Comparison of ENCODE assay signal across 8 cellular contexts in genomic region chr12:54398995-54399793, GRCh38. TPM values are rescaled to one million over a fixed set of nuclear protein-coding genes. Genes with fewer than 3 reads are reported as not detected.
DNase-seq lines count a peak whose midpoint lies in the region; ATAC-seq, FAIRE-seq and TF ChIP-seq lines count a peak whose summit lies in the region.

No MANE protein-coding gene starts in this region.

- intact Hi-C loops in natural killer cell (cut with micrococcal nuclease), result loop anchor here (1.0 kb wide), 1 partner anchor 40 kb away; no protein-coding TSS in a partner anchor

- TF ChIP-seq POLR2A in erythroblast (IDR thresholded peaks at IDR 0.05; ENCODE audit: low read length), result no peak

- TF ChIP-seq CTCF in AG09309 (IDR thresholded peaks at IDR 0.05; ENCODE audit: control insufficient read depth, insufficient read depth, low read depth, low read length, missing control alignments) (peak; percentile 100), natural killer cell (IDR thresholded peaks at IDR 0.05) (peak; percentile 94)

- ATAC-seq in GM19035 (IDR thresholded peaks at IDR 0.05; ENCODE audit: unreplicated experiment) (peak; percentile 83), natural killer cell (peak; percentile 89 to 99 (median 95))
- ATAC-seq in stimulated activated memory B cell treated with anti-CD40 and anti-IgM and Interleukin-4, amounts not matched to agents 10 μg/mL and 1 μg/mL and 100 μg/mL, for 72 hours, result peak; percentile 83

- H3K4me1 Mint-ChIP-seq in natural killer cell, result peaks cover 12 to 34% of the 10 kb centered on the region in 2 donors
- H3K4me1 Mint-ChIP-seq in stimulated activated memory B cell treated with anti-CD40 and anti-IgM and Interleukin-4, amounts not matched to agents 10 μg/mL and 1 μg/mL and 100 μg/mL, for 72 hours, result peaks cover 2% of the 10 kb centered on the region

- H3K9me3 Mint-ChIP-seq in natural killer cell, result no peaks in the 10 kb centered on the region
- H3K9me3 Mint-ChIP-seq in stimulated activated memory B cell treated with anti-CD40 and anti-IgM and Interleukin-4, amounts not matched to agents 10 μg/mL and 1 μg/mL and 100 μg/mL, for 72 hours, result no peaks in the 10 kb centered on the region

- peak; percentile 64 for FAIRE-seq in HTR-8/SVneo (lab: Jason Lieb, UNC)

- no peak overlapping the region for H3K4me3 Mint-ChIP-seq in natural killer cell
- H3K4me3 Mint-ChIP-seq in stimulated activated memory B cell treated with anti-CD40 and anti-IgM and Interleukin-4, amounts not matched to agents 10 μg/mL and 1 μg/mL and 100 μg/mL, for 72 hours, result no peak overlapping the region

- H3K36me3 Mint-ChIP-seq in natural killer cell, result no peaks in the 10 kb centered on the region
- H3K36me3 Mint-ChIP-seq in stimulated activated memory B cell treated with anti-CD40 and anti-IgM and Interleukin-4, amounts not matched to agents 10 μg/mL and 1 μg/mL and 100 μg/mL, for 72 hours, result no peaks in the 10 kb centered on the region

- DNase-seq in AG09309 (ENCODE audit: low read depth), result peak; percentile 46
- DNase-seq in HTR-8/SVneo (ENCODE audit: insufficient read length, low spot score), result peak; percentile 91
- peak; percentile 56 for DNase-seq in OCI-M2 (lab: John Stamatoyannopoulos, UW; ENCODE audit: unreplicated experiment)
- peak; percentile 96 for DNase-seq in activated CD8-positive, alpha-beta memory T cell treated with anti-CD3 and anti-CD28 coated beads, Interleukin-2, amount 50 U/mL, for 48 hours
- DNase-seq in erythroblast (lab: John Stamatoyannopoulos, UW), result peak; percentile 80 to 91
- peak; percentile 87 for DNase-seq in natural killer cell

- H3K4me3 ChIP-seq in AG09309 (ENCODE audit: control insufficient read depth, low read depth, low read length), result no peak overlapping the region

- H3K27me3 Mint-ChIP-seq in natural killer cell (ENCODE audit: low read depth in 2 of 2), result no peaks in the 10 kb centered on the region
- H3K27me3 Mint-ChIP-seq in stimulated activated memory B cell treated with anti-CD40 and anti-IgM and Interleukin-4, amounts not matched to agents 10 μg/mL and 1 μg/mL and 100 μg/mL, for 72 hours, result no peaks in the 10 kb centered on the region

- H3K27ac Mint-ChIP-seq in natural killer cell, result peak overlapping the region in 1 of 2 donors; percentile 13
- no peak overlapping the region for H3K27ac Mint-ChIP-seq in stimulated activated memory B cell treated with anti-CD40 and anti-IgM and Interleukin-4, amounts not matched to agents 10 μg/mL and 1 μg/mL and 100 μg/mL, for 72 hours

RNA-seq across cellular contexts. Expression of gene ZNF385A, which starts 14.7 kb away (rescaled TPM):
- 1 to 10 TPM; 5.4 to 9.8 (median 8.9) TPM for total RNA-seq in natural killer cell

RNA-seq across cellular contexts. Expression of gene ITGA5, which starts 19.9 kb away (rescaled TPM):
- total RNA-seq in natural killer cell, result 100 to 1,000 TPM; 177 to 232 (median 207) TPM

RNA-seq across cellular contexts. Expression of gene GPR84, which starts 34.9 kb away (rescaled TPM):
- 1 to 10 TPM in 1 of 3 donors, under 1 TPM in 2; 0.45 to 4.9 (median 0.59) TPM for total RNA-seq in natural killer cell

Comparison
In these comparisons a context has a peak if more than half of its experiments do, and no peak if none do; other contexts are left out.
1. DNase-seq: peak in every context shown above with its lines; median percentile 96 in activated CD8-positive, alpha-beta memory T cell treated with anti-CD3 and anti-CD28 coated beads, Interleukin-2, amount 50 U/mL, for 48 hours; 91 in HTR-8/SVneo; 87 in natural killer cell; 86 in erythroblast; 56 in OCI-M2; 46 in AG09309.